ENCODE assay signal across 24 cellular contexts in genomic region chr22:25782831-25783230, GRCh38. TPM values are rescaled to one million over a fixed set of nuclear protein-coding genes. Genes with fewer than 3 reads are reported as not detected.
"Had no signal": no experiment of that assay in that cellular context is flagged by ENCODE, and none has a peak within 500 bp of the region (broad histone marks: within the 10 kb centered on the region; RNA-seq: fewer than 3 reads in every experiment).

No MANE protein-coding gene starts in this region.

- H3K4me2 ChIP-seq: hepatocyte had no signal

- DNase-seq: heart right ventricle; islet precursor cell; lower lobe of right lung; mammary epithelial cell; mesenchymal stem cell; naive thymus-derived CD8-positive, alpha-beta T cell; nucleus accumbens; right lobe of liver; stimulated activated CD4-positive, alpha-beta T cell treated with anti-CD3 and anti-CD28 coated beads, Interleukin-12 subunit alpha, Interleukin-12 subunit beta, amount 100 ng/mL, for 4 hours; stimulated activated CD4-positive, alpha-beta T cell treated with anti-CD3 and anti-CD28 coated beads, Interleukin-15, amount 100 ng/mL, for 24 hours; stimulated activated CD4-positive, alpha-beta T cell treated with anti-CD3 and anti-CD28 coated beads, Interleukin-2, amount 100 ng/mL, for 24 hours; stimulated activated CD4-positive, alpha-beta T cell treated with anti-CD3 and anti-CD28 coated beads, Interleukin-4, amount 100 ng/mL, for 1 hour; stimulated activated naive CD4-positive, alpha-beta T cell had no signal

- H3K79me2 ChIP-seq: hepatocyte, parathyroid adenoma had no signal

- H3K27ac ChIP-seq: heart right ventricle, hepatocyte, lower lobe of right lung, parathyroid adenoma, right atrium auricular region, right lobe of liver, skin epidermis, tibial nerve, vagina had no signal

- H3K36me3 ChIP-seq: lower lobe of right lung, right lobe of liver, tibial nerve, vagina had no signal

- ATAC-seq: lower lobe of right lung; naive thymus-derived CD8-positive, alpha-beta T cell; right lobe of liver had no signal

- H3K9ac ChIP-seq: parathyroid adenoma had no signal

- H3K4me3 ChIP-seq: heart right ventricle, hepatocyte, lower lobe of right lung, right atrium auricular region, right lobe of liver, skin epidermis, tibial nerve, vagina had no signal

- H2AFZ ChIP-seq: hepatocyte, parathyroid adenoma had no signal

- H3K9me3 ChIP-seq: lower lobe of right lung, right atrium auricular region, right lobe of liver, tibial nerve, vagina had no signal

- H3K4me1 ChIP-seq: heart right ventricle, lower lobe of right lung, parathyroid adenoma, right atrium auricular region, right lobe of liver, tibial nerve, vagina had no signal

- H3K27me3 ChIP-seq: hepatocyte, right atrium auricular region, right lobe of liver, tibial nerve, vagina had no signal

RNA-seq across cellular contexts. Expression of gene MYO18B, which starts 40.8 kb away (rescaled TPM):
- total RNA-seq: kidney epithelial cell, lower lobe of right lung, neural crest cell, osteocyte, pulmonary artery endothelial cell, renal cortical epithelial cell, vagina had no signal
- polyA plus RNA-seq: hepatocyte, mammary epithelial cell had no signal
